In the genomic region with DNA sequence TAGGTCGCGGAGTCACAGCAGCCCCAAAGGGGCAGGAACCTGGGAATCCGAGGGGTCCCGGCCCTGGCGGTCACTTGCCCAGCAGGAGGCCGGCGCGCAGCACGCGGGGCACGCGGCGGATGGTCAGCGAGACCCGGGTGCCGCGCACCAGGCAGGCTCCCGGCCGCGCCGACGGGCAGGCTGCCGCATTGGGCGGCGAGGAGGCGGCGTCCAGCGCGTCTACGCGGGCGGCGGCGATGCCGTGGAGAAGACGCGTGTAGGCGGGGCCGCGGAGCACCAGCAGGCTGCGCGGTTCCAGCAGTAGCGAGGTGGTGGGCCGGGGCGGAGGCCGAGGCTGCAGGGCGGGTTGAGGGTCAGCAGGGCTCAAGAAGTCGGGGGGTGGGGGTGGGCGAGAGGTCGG, we compare ENCODE assay signal across 8 cellular contexts. TPM values are rescaled to one million over a fixed set of nuclear protein-coding genes. Genes with fewer than 3 reads are reported as not detected.
DNase-seq lines count a peak whose midpoint lies in the region; ATAC-seq lines count a peak whose summit lies in the region.

No MANE protein-coding gene starts in this region.

- ATAC-seq in HG03571 (IDR thresholded peaks at IDR 0.05; ENCODE audit: unreplicated experiment) = no peak

- H3K4me1 ChIP-seq in NT2/D1 (ENCODE audit: insufficient read depth, insufficient read length) = peaks cover 10% of the 10 kb centered on the region

- DNase-seq in DMS 273 (lab: John Stamatoyannopoulos, UW; ENCODE audit: unreplicated experiment) = peak; percentile 81
- no peak for DNase-seq in DMS 273 treated with DMSO at 0.1 percent for 48 hours (lab: John Stamatoyannopoulos, UW)
- no peak for DNase-seq in NT2/D1 (ENCODE audit: low read depth, low spot score)
- DNase-seq in activated naive CD4-positive, alpha-beta T cell treated with anti-CD3 and anti-CD28 coated beads, Interleukin-2, amount 50 U/mL, for 16 hours = peak; percentile 63
- peak; percentile 51 for DNase-seq in germinal center (ENCODE audit: low spot score)
- DNase-seq in occipital lobe (lab: John Stamatoyannopoulos, UW) = peak; percentile 54
- no peak for DNase-seq in NK-92 (lab: John Stamatoyannopoulos, UW; ENCODE audit: unreplicated experiment)

- no peaks in the 10 kb centered on the region for H3K9me3 ChIP-seq in NT2/D1 (ENCODE audit: insufficient read depth, low read length)

- no peaks in the 10 kb centered on the region for H3K27me3 ChIP-seq in NT2/D1 (ENCODE audit: insufficient read depth, insufficient read length)

- peaks cover 3% of the 10 kb centered on the region for H3K36me3 ChIP-seq in NT2/D1 (ENCODE audit: insufficient read depth, insufficient read length, low read length)

- peak overlapping the region; percentile 11 for H3K4me3 ChIP-seq in NT2/D1 (ENCODE audit: insufficient read length, low read depth)

- H3K9ac ChIP-seq in NT2/D1 (ENCODE audit: insufficient read length, low read depth) = peak overlapping the region; percentile 83

RNA-seq across cellular contexts. Expression of a gene that starts 0.6 kb away (rescaled TPM):
- total RNA-seq in occipital lobe = not detected

RNA-seq across cellular contexts. Expression of a gene that starts 4.8 kb away (rescaled TPM):
- 5.3 TPM for total RNA-seq in occipital lobe

RNA-seq across cellular contexts. Expression of a gene that starts 14.2 kb away (rescaled TPM):
- 10.6 TPM for total RNA-seq in occipital lobe

RNA-seq across cellular contexts. Expression of a gene that starts 23.5 kb away (rescaled TPM):
- total RNA-seq in occipital lobe = 27.1 TPM

RNA-seq across cellular contexts. Expression of a gene that starts 44.9 kb away (rescaled TPM):
- total RNA-seq in occipital lobe = 1.9 TPM

Comparison
In these comparisons a context has a peak if more than half of its experiments do, and no peak if none do; other contexts are left out.
1. DNase-seq: peak in DMS 273 (single experiment), activated naive CD4-positive, alpha-beta T cell treated with anti-CD3 and anti-CD28 coated beads, Interleukin-2, amount 50 U/mL, for 16 hours (single experiment), germinal center (single experiment) and occipital lobe (single experiment); none in DMS 273 treated with DMSO at 0.1 percent for 48 hours (single experiment), NT2/D1 (single experiment) and NK-92 (single experiment).